In genomic region chr2:8380573-8380972, GRCh38 we compare ENCODE assay signal across 10 cellular contexts.
A peak's percentile ranks its signal among the peaks of the same experiment; 100 is the strongest.
DNase-seq lines count a peak whose midpoint lies in the region; ATAC-seq and TF ChIP-seq lines count a peak whose summit lies in the region.
"Had no signal": no experiment of that assay in that cellular context is flagged by ENCODE, and none has a peak within 500 bp of the region (broad histone marks: within the 10 kb centered on the region; RNA-seq: fewer than 3 reads in every experiment).

No MANE protein-coding gene starts in this region.

- H3K4me1 ChIP-seq in HAP-1: no peaks in the 10 kb centered on the region
- H3K4me1 ChIP-seq: thyroid gland had no signal

- H3K36me3 ChIP-seq in HAP-1 (replicated peaks): no peaks in the 10 kb centered on the region
- H3K36me3 ChIP-seq: thyroid gland, WERI-Rb-1 had no signal

- H3K4me3 Mint-ChIP-seq in endothelial cell (ENCODE audit: unreplicated experiment) (no peak overlapping the region), mesothelial cell of epicardium (no peak overlapping the region)

- in situ Hi-C loops in HAP-1 (cut with MboI; ENCODE audit: low sequenced_read_pairs): no loop called here

- TF ChIP-seq CTCF in endothelial cell (IDR thresholded peaks at IDR 0.05; ENCODE audit: unreplicated experiment): no peak
- TF ChIP-seq CTCF in mesothelial cell of epicardium (IDR thresholded peaks at IDR 0.05; ENCODE audit: unreplicated experiment): no peak

- H3K36me3 Mint-ChIP-seq in endothelial cell (ENCODE audit: low read depth, unreplicated experiment): no peaks in the 10 kb centered on the region
- no peaks in the 10 kb centered on the region for H3K36me3 Mint-ChIP-seq in mesothelial cell of epicardium

- DNase-seq in endothelial cell (ENCODE audit: low spot score) (no peak), mesothelial cell of epicardium (ENCODE audit: low spot score in 2 of 2, unreplicated experiment in 2 of 2) (no peak), HAP-1 (ENCODE audit: low spot score in 2 of 2) (no peak), cerebellum (ENCODE audit: low spot score) (no peak)
- no peak for DNase-seq in activated effector memory CD4-positive, alpha-beta T cell treated with anti-CD3 and anti-CD28 coated beads, Interleukin-2, amount 50 U/mL, for 16 hours
- DNase-seq: WERI-Rb-1 had no signal

- peaks cover 21% of the 10 kb centered on the region for H3K4me1 Mint-ChIP-seq in endothelial cell (ENCODE audit: unreplicated experiment)
- H3K4me1 Mint-ChIP-seq in mesothelial cell of epicardium: peaks cover 6% of the 10 kb centered on the region

- H3K9me3 Mint-ChIP-seq in endothelial cell (ENCODE audit: unreplicated experiment) (no peaks in the 10 kb centered on the region), mesothelial cell of epicardium (peaks cover under 1% of the 10 kb centered on the region)

- H3K9me3 ChIP-seq in HAP-1: no peaks in the 10 kb centered on the region
- H3K9me3 ChIP-seq: thyroid gland had no signal

- H3K27me3 ChIP-seq in HAP-1 (ENCODE audit: low read depth): no peaks in the 10 kb centered on the region
- H3K27me3 ChIP-seq: thyroid gland had no signal

- H3K27ac Mint-ChIP-seq in endothelial cell (ENCODE audit: unreplicated experiment) (peak overlapping the region; percentile 87), mesothelial cell of epicardium (no peak overlapping the region)

- no peak overlapping the region for H3K4me3 ChIP-seq in HAP-1
- H3K4me3 ChIP-seq: thyroid gland had no signal

- ATAC-seq in GM18511 (IDR thresholded peaks at IDR 0.05; ENCODE audit: unreplicated experiment) (peak; percentile 64), GM19468 (IDR thresholded peaks at IDR 0.05; ENCODE audit: extremely low read depth, unreplicated experiment) (peak; percentile 48), HG03095 (IDR thresholded peaks at IDR 0.05; ENCODE audit: unreplicated experiment) (peak; percentile 59)

- peaks cover 4% of the 10 kb centered on the region for H3K27me3 Mint-ChIP-seq in endothelial cell (ENCODE audit: unreplicated experiment)
- H3K27me3 Mint-ChIP-seq in mesothelial cell of epicardium (ENCODE audit: low read depth): no peaks in the 10 kb centered on the region
